ENCODE assay signal across 24 cellular contexts in genomic region chr19:53294786-53295441, GRCh38. TPM values are rescaled to one million over a fixed set of nuclear protein-coding genes. Genes with fewer than 3 reads are reported as not detected.
A peak's percentile ranks its signal among the peaks of the same experiment; 100 is the strongest.
DNase-seq lines count a peak whose midpoint lies in the region; TF ChIP-seq lines count a peak whose summit lies in the region.
"Had no signal": no experiment of that assay in that cellular context is flagged by ENCODE, and none has a peak within 500 bp of the region (broad histone marks: within the 10 kb centered on the region; RNA-seq: fewer than 3 reads in every experiment).

No MANE protein-coding gene starts in this region.

- H3K27ac Mint-ChIP-seq in endodermal cell (no peak overlapping the region), osteocyte (ENCODE audit: unreplicated experiment) (no peak overlapping the region)
- no peak overlapping the region for H3K27ac Mint-ChIP-seq in T-helper 2 cell treated with Interferon-gamma antibody and Interleukin-4, amounts not matched to agents 5 μg/mL and 100 μg/mL, for 36 hours
- H3K27ac Mint-ChIP-seq: activated naive CD8-positive, alpha-beta T cell; activated T-helper 1 cell treated with anti-CD3 and anti-CD28 coated beads, Interleukin-12 subunit alpha, Interleukin-12 subunit beta, Interleukin-2, Interleukin-4 antibody, amounts not matched to agents 30 ng/mL and 10 ng/mL and 1 ng/mL, durations not matched to agents 14 hours and 24 hours and 36 hours had no signal

- in situ Hi-C loops in KBM-7 (cut with MboI; ENCODE audit: low pct_unique_long_range_greater_than_20kb, low sequenced_read_pairs) = no loop called here

- H3K27me3 Mint-ChIP-seq in endodermal cell (ENCODE audit: insufficient read depth) = peaks cover 2% of the 10 kb centered on the region
- H3K27me3 Mint-ChIP-seq in osteocyte (ENCODE audit: unreplicated experiment) = no peaks in the 10 kb centered on the region
- H3K27me3 Mint-ChIP-seq in T-helper 2 cell treated with Interferon-gamma antibody and Interleukin-4, amounts not matched to agents 5 μg/mL and 100 μg/mL, for 36 hours (ENCODE audit: low read depth) = no peaks in the 10 kb centered on the region
- H3K27me3 Mint-ChIP-seq: activated naive CD8-positive, alpha-beta T cell; brain had no signal

- H3K4me3 Mint-ChIP-seq in endodermal cell (no peak overlapping the region), osteocyte (ENCODE audit: unreplicated experiment) (no peak overlapping the region)
- no peak overlapping the region for H3K4me3 Mint-ChIP-seq in T-helper 2 cell treated with Interferon-gamma antibody and Interleukin-4, amounts not matched to agents 5 μg/mL and 100 μg/mL, for 36 hours
- H3K4me3 Mint-ChIP-seq: activated naive CD8-positive, alpha-beta T cell; activated T-helper 1 cell treated with anti-CD3 and anti-CD28 coated beads, Interleukin-12 subunit alpha, Interleukin-12 subunit beta, Interleukin-2, Interleukin-4 antibody, amounts not matched to agents 30 ng/mL and 10 ng/mL and 1 ng/mL, durations not matched to agents 14 hours and 24 hours and 36 hours; brain had no signal

- no peaks in the 10 kb centered on the region for H3K4me1 ChIP-seq in endodermal cell (ENCODE audit: control insufficient read depth, insufficient read depth, low read length)
- H3K4me1 ChIP-seq: BLaER1 treated with 17β-estradiol and CSF1 and Interleukin-3, amounts not matched to agents 10 nM and 100 nM; heart right ventricle; spleen; upper lobe of right lung had no signal

- peak overlapping the region; percentile 26 for H3K4me3 ChIP-seq in endodermal cell (ENCODE audit: low read length)
- H3K4me3 ChIP-seq: GM23248, heart right ventricle, spleen, upper lobe of right lung had no signal

- H3K36me3 Mint-ChIP-seq in endodermal cell (ENCODE audit: low read depth) (no peaks in the 10 kb centered on the region), osteocyte (ENCODE audit: unreplicated experiment) (no peaks in the 10 kb centered on the region)
- H3K36me3 Mint-ChIP-seq in T-helper 2 cell treated with Interferon-gamma antibody and Interleukin-4, amounts not matched to agents 5 μg/mL and 100 μg/mL, for 36 hours (ENCODE audit: low read depth) = peaks cover 2% of the 10 kb centered on the region
- H3K36me3 Mint-ChIP-seq: brain had no signal

- H3K4me1 Mint-ChIP-seq in endodermal cell (no peaks in the 10 kb centered on the region), osteocyte (ENCODE audit: unreplicated experiment) (no peaks in the 10 kb centered on the region)
- no peaks in the 10 kb centered on the region for H3K4me1 Mint-ChIP-seq in T-helper 2 cell treated with Interferon-gamma antibody and Interleukin-4, amounts not matched to agents 5 μg/mL and 100 μg/mL, for 36 hours (ENCODE audit: low read depth)
- H3K4me1 Mint-ChIP-seq: brain had no signal

- no peaks in the 10 kb centered on the region for H3K27me3 ChIP-seq in endodermal cell (ENCODE audit: control insufficient read depth, insufficient read depth, low read length, poor library complexity, severe bottlenecking)
- H3K27me3 ChIP-seq: BLaER1 treated with 17β-estradiol and CSF1 and Interleukin-3, amounts not matched to agents 10 nM and 100 nM; spleen; upper lobe of right lung had no signal

- H3K27ac ChIP-seq in endodermal cell (ENCODE audit: low read depth, low read length) = no peak overlapping the region
- H3K27ac ChIP-seq: BLaER1 treated with 17β-estradiol and CSF1 and Interleukin-3, amounts not matched to agents 10 nM and 100 nM; GM23248; heart right ventricle; spleen; upper lobe of right lung had no signal

- H3K9me3 Mint-ChIP-seq in endodermal cell = peaks cover 51% of the 10 kb centered on the region
- peaks cover 43% of the 10 kb centered on the region for H3K9me3 Mint-ChIP-seq in osteocyte (ENCODE audit: unreplicated experiment)
- peaks cover 57% of the 10 kb centered on the region for H3K9me3 Mint-ChIP-seq in T-helper 2 cell treated with Interferon-gamma antibody and Interleukin-4, amounts not matched to agents 5 μg/mL and 100 μg/mL, for 36 hours

- no peaks in the 10 kb centered on the region for H3K36me3 ChIP-seq in endodermal cell (ENCODE audit: control insufficient read depth, insufficient read depth, low read length)
- H3K36me3 ChIP-seq: heart right ventricle, spleen, upper lobe of right lung had no signal

- H3K9ac ChIP-seq in endodermal cell (ENCODE audit: extremely low read depth, low read length, poor library complexity, severe bottlenecking) = no peak overlapping the region
- H3K9ac ChIP-seq: BLaER1 treated with 17β-estradiol and CSF1 and Interleukin-3, amounts not matched to agents 10 nM and 100 nM; GM23248 had no signal

- TF ChIP-seq CTCF in endodermal cell (conservative IDR thresholded peaks at IDR 0.05) (no peak), osteocyte (IDR thresholded peaks at IDR 0.05) (no peak)

- peaks cover 43% of the 10 kb centered on the region for H3K9me3 ChIP-seq in endodermal cell (ENCODE audit: control insufficient read depth, low read length)

- WGBS in endodermal cell (ENCODE audit: insufficient coverage in 1 of 2, insufficient read length in 1 of 2), 2 experiments = 78 to 93% methylated on average over 2 to 7 of the region's 7 CpGs

- DNase-seq in NCI-H1105 treated with DMSO at 0.1 percent for 48 hours (lab: John Stamatoyannopoulos, UW) = peak; percentile 12
- no peak for DNase-seq in NCI-H1105 (lab: John Stamatoyannopoulos, UW)
- peak; percentile 28 for DNase-seq in KBM-7
- peak; percentile 64 for DNase-seq in endodermal cell
- DNase-seq in osteocyte (ENCODE audit: extremely low spot score, unreplicated experiment) = peak; percentile 30
- DNase-seq in iPS-NIHi11 (ENCODE audit: low spot score) = no peak
- DNase-seq in T-helper 2 cell treated with Interferon-gamma antibody and Interleukin-4, amounts not matched to agents 5 μg/mL and 100 μg/mL, for 36 hours (ENCODE audit: low spot score) = no peak
- no peak for DNase-seq in NCI-H524 treated with DMSO at 0.1 percent for 48 hours (lab: John Stamatoyannopoulos, UW)
- DNase-seq: cortex of kidney; GM23248; heart right ventricle; NCI-H1417 treated with DMSO at 0.1 percent for 48 hours; occipital lobe; spleen; stimulated activated CD4-positive, alpha-beta T cell treated with anti-CD3 and anti-CD28 coated beads, Interleukin-4, amount 100 ng/mL, for 4 hours; SW 1271; upper lobe of right lung had no signal

RNA-seq across cellular contexts. Expression of gene VN1R4, which starts 27.4 kb away (rescaled TPM):
- total RNA-seq in endodermal cell (not detected), osteocyte (not detected in 2 replicates)
- polyA plus RNA-seq in endodermal cell (2013, experiment 1 of 2) = not detected
- not detected for polyA plus RNA-seq in endodermal cell (2013, experiment 2 of 2)
- total RNA-seq: activated T-helper 1 cell treated with anti-CD3 and anti-CD28 coated beads, Interleukin-12 subunit alpha, Interleukin-12 subunit beta, Interleukin-2, Interleukin-4 antibody, amounts not matched to agents 30 ng/mL and 10 ng/mL and 1 ng/mL, durations not matched to agents 14 hours and 24 hours and 36 hours; GM23248; heart right ventricle; liver; occipital lobe; renal cortical epithelial cell; Right ventricle myocardium inferior; spleen; upper lobe of right lung had no signal
- polyA plus RNA-seq: GM23248, heart right ventricle, liver, spleen had no signal

RNA-seq across cellular contexts. Expression of gene VN1R2, which starts 36.8 kb away (rescaled TPM):
- total RNA-seq in endodermal cell = not detected
- polyA plus RNA-seq in endodermal cell (2013, experiment 1 of 2) = not detected
- not detected for polyA plus RNA-seq in endodermal cell (2013, experiment 2 of 2)
- total RNA-seq in osteocyte = not detected in 2 replicates
- total RNA-seq: activated T-helper 1 cell treated with anti-CD3 and anti-CD28 coated beads, Interleukin-12 subunit alpha, Interleukin-12 subunit beta, Interleukin-2, Interleukin-4 antibody, amounts not matched to agents 30 ng/mL and 10 ng/mL and 1 ng/mL, durations not matched to agents 14 hours and 24 hours and 36 hours; GM23248; heart right ventricle; liver; renal cortical epithelial cell; Right ventricle myocardium inferior; spleen; upper lobe of right lung had no signal
- polyA plus RNA-seq: GM23248, heart right ventricle, liver, spleen had no signal

RNA-seq across cellular contexts. Expression of gene ZNF845, which starts 38.6 kb away (rescaled TPM):
- total RNA-seq in endodermal cell (10 to 100 TPM; 19.0 to 24.3 TPM), osteocyte (5.7 and 6.6 TPM in 2 replicates)
- polyA plus RNA-seq in endodermal cell (2013, experiment 1 of 2) = 7.1 TPM
- polyA plus RNA-seq in endodermal cell (2013, experiment 2 of 2) = 8.1 TPM

RNA-seq across cellular contexts. Expression of gene ZNF677, which starts 40.2 kb away (rescaled TPM):
- total RNA-seq in endodermal cell (10 to 100 TPM; 35.6 to 56.5 TPM), osteocyte (24.8 and 28.4 TPM in 2 replicates)
- polyA plus RNA-seq in endodermal cell (2013, experiment 1 of 2) = 23.6 TPM
- 26.0 TPM for polyA plus RNA-seq in endodermal cell (2013, experiment 2 of 2)

Comparison
In these comparisons a context has a peak if more than half of its experiments do, and no peak if none do; other contexts are left out.
1. DNase-seq: peak in NCI-H1105 treated with DMSO at 0.1 percent for 48 hours (single experiment), KBM-7 (single experiment), endodermal cell (single experiment) and osteocyte (single experiment); none in NCI-H1105 (single experiment), iPS-NIHi11 (single experiment), T-helper 2 cell treated with Interferon-gamma antibody and Interleukin-4, amounts not matched to agents 5 μg/mL and 100 μg/mL, for 36 hours (single experiment) and NCI-H524 treated with DMSO at 0.1 percent for 48 hours (single experiment).